Comparison of ENCODE assay signal across 25 cellular contexts in genomic region chr2:235541838-235542549, GRCh38. TPM values are rescaled to one million over a fixed set of nuclear protein-coding genes. Genes with fewer than 3 reads are reported as not detected.
DNase-seq lines count a peak whose midpoint lies in the region; ATAC-seq and TF ChIP-seq lines count a peak whose summit lies in the region.
"Had no signal": no experiment of that assay in that cellular context is flagged by ENCODE, and none has a peak within 500 bp of the region (broad histone marks: within the 10 kb centered on the region; RNA-seq: fewer than 3 reads in every experiment).

No MANE protein-coding gene starts in this region.

- TF ChIP-seq POLR2A in body of pancreas (IDR thresholded peaks at IDR 0.05) = no peak

- peaks cover 62% of the 10 kb centered on the region for H3K79me1 ChIP-seq in mesenchymal stem cell (replicated peaks; ENCODE audit: low read length, poor library complexity, severe bottlenecking)

- H3K27me3 ChIP-seq in body of pancreas (no peaks in the 10 kb centered on the region), muscle layer of duodenum (ENCODE audit: low read depth, low read length) (no peaks in the 10 kb centered on the region), mesenchymal stem cell (ENCODE audit: control insufficient read depth in 1 of 2, insufficient read depth in 1 of 2, low read length in 2 of 2) (no peaks in the 10 kb centered on the region)
- H3K27me3 ChIP-seq: esophagus muscularis mucosa, suprapubic skin had no signal

- no peaks in the 10 kb centered on the region for H3K9me3 ChIP-seq in body of pancreas
- H3K9me3 ChIP-seq in muscle layer of duodenum (ENCODE audit: control insufficient read depth in 1 of 2, low read length in 2 of 2) = no peaks in the 10 kb centered on the region
- H3K9me3 ChIP-seq in mesenchymal stem cell (ENCODE audit: control insufficient read depth, low read length) = no peaks in the 10 kb centered on the region
- H3K9me3 ChIP-seq: esophagus muscularis mucosa, SK-N-SH, suprapubic skin had no signal

- H3K27ac ChIP-seq in C4-2B (peak overlapping the region; percentile 88), body of pancreas (peak overlapping the region in 1 of 4 donors; percentile 46), muscle layer of duodenum (ENCODE audit: low read length) (peak overlapping the region; percentile 39), mesenchymal stem cell (ENCODE audit: low read length, poor library complexity, severe bottlenecking) (no peak overlapping the region)
- H3K27ac ChIP-seq: esophagus muscularis mucosa, suprapubic skin, WERI-Rb-1 had no signal

- H3K14ac ChIP-seq in mesenchymal stem cell (ENCODE audit: low read length in 2 of 2) = no peak overlapping the region

- no peak overlapping the region for H4K8ac ChIP-seq in mesenchymal stem cell (ENCODE audit: low read length)

- no peak overlapping the region for H2AFZ ChIP-seq in mesenchymal stem cell (ENCODE audit: low read depth, low read length)

- H2BK120ac ChIP-seq in mesenchymal stem cell (ENCODE audit: low read depth, low read length) = no peak overlapping the region

- no peak overlapping the region for H3K23ac ChIP-seq in mesenchymal stem cell (ENCODE audit: low read length in 2 of 2)

- H2BK15ac ChIP-seq in mesenchymal stem cell (ENCODE audit: low read depth, poor library complexity, severe bottlenecking) = no peak overlapping the region

- H3K18ac ChIP-seq in mesenchymal stem cell (ENCODE audit: low read depth in 1 of 2, low read length in 2 of 2) = no peak overlapping the region

- H3K4ac ChIP-seq in mesenchymal stem cell (ENCODE audit: low read depth in 1 of 2, low read length in 2 of 2) = no peak overlapping the region

- intact Hi-C loops in body of pancreas (cut with DNase I) = no loop called here

- no peak overlapping the region for H2BK5ac ChIP-seq in mesenchymal stem cell (ENCODE audit: low read depth, low read length, poor library complexity, severe bottlenecking)

- H3K4me3 ChIP-seq in body of pancreas (no peak overlapping the region), muscle layer of duodenum (ENCODE audit: low read depth in 1 of 2, low read length in 2 of 2) (no peak overlapping the region), mesenchymal stem cell (ENCODE audit: insufficient read depth in 1 of 2, low read depth in 1 of 2, low read length in 2 of 2) (no peak overlapping the region)
- H3K4me3 ChIP-seq: esophagus muscularis mucosa, suprapubic skin had no signal

- H2BK12ac ChIP-seq in mesenchymal stem cell (ENCODE audit: low read length in 2 of 2) = no peak overlapping the region

- H3K4me1 ChIP-seq in body of pancreas (peaks cover 54% of the 10 kb centered on the region), muscle layer of duodenum (ENCODE audit: control insufficient read depth in 1 of 2, insufficient read depth in 2 of 2, low read length in 2 of 2) (peaks cover 0 to 10% of the 10 kb centered on the region in 2 donors), mesenchymal stem cell (ENCODE audit: control insufficient read depth, insufficient read depth, low read depth, low read length) (peaks cover 13% of the 10 kb centered on the region)

- H3K36me3 ChIP-seq in body of pancreas (replicated peaks in 1 of 2; ENCODE audit: insufficient read depth in 1 of 2, low read depth in 2 of 2) (no peaks in the 10 kb centered on the region), muscle layer of duodenum (ENCODE audit: control insufficient read depth in 1 of 2, insufficient read depth in 2 of 2, low read length in 2 of 2) (no peaks in the 10 kb centered on the region), mesenchymal stem cell (ENCODE audit: control insufficient read depth in 1 of 2, insufficient read depth in 2 of 2, low read depth in 1 of 2, low read length in 2 of 2) (peaks cover 0 to 3% of the 10 kb centered on the region in 2 experiments)
- H3K36me3 ChIP-seq: esophagus muscularis mucosa, suprapubic skin, WERI-Rb-1 had no signal

- H3K4me2 ChIP-seq in mesenchymal stem cell (ENCODE audit: low read length, poor library complexity, severe bottlenecking) = no peak overlapping the region
- H3K4me2 ChIP-seq: SK-N-SH had no signal

- ATAC-seq in body of pancreas = peak; percentile 40
- ATAC-seq: effector memory CD8-positive, alpha-beta T cell; natural killer cell; right cardiac atrium had no signal

- peak; percentile 66 for DNase-seq in HuH-7.5 (ENCODE audit: low spot score)
- no peak for DNase-seq in body of pancreas
- no peak for DNase-seq in NAMALWA (ENCODE audit: low spot score)
- DNase-seq in ecto neural progenitor cell (ENCODE audit: low spot score) = no peak
- no peak for DNase-seq in mesenchymal stem cell
- DNase-seq in DMS 273 treated with DMSO at 0.1 percent for 48 hours (lab: John Stamatoyannopoulos, UW) = no peak
- DNase-seq: activated CD4-positive, alpha-beta T cell treated with anti-CD3 and anti-CD28 coated beads, Interleukin-2, amount 50 U/mL, for 1 hour; activated naive CD8-positive, alpha-beta T cell treated with anti-CD3 and anti-CD28 coated beads for 36 hours; CD4-positive, alpha-beta T cell; DMS79 treated with DMSO at 0.1 percent for 48 hours; effector memory CD8-positive, alpha-beta T cell; Kasumi-1; kidney; natural killer cell; NCI-H1092 treated with DMSO at 0.1 percent for 48 hours; NCI-H1930; NCI-H446 treated with DMSO at 0.1 percent for 48 hours; SK-N-SH; T-helper 2 cell; WERI-Rb-1 had no signal

- no peak overlapping the region for H4K91ac ChIP-seq in mesenchymal stem cell (ENCODE audit: low read length)

- no peak for TF ChIP-seq CTCF in C4-2B (conservative IDR thresholded peaks at IDR 0.05)
- no peak for TF ChIP-seq CTCF in body of pancreas (IDR thresholded peaks at IDR 0.05)

- 72 to 75% methylated on average over 11 of the region's 11 CpGs for WGBS in body of pancreas, 2 donors
- WGBS in mesenchymal stem cell = 95% methylated on average over 7 of the region's 11 CpGs

- no peak overlapping the region for H2AK5ac ChIP-seq in mesenchymal stem cell (ENCODE audit: low read length, severe bottlenecking)

- H3K9ac ChIP-seq in mesenchymal stem cell (ENCODE audit: low read length) = no peak overlapping the region
- H3K9ac ChIP-seq: SK-N-SH had no signal

RNA-seq across cellular contexts. Expression of gene AGAP1, which starts 48.2 kb away (rescaled TPM):
- total RNA-seq in body of pancreas = 10 to 100 TPM; 21.3 to 32.6 TPM
- 19.4 TPM for polyA plus RNA-seq in mesenchymal stem cell (2013, experiment 1 of 2)
- polyA plus RNA-seq in mesenchymal stem cell (2013, experiment 2 of 2) = 19.3 TPM
